Comparison of ENCODE assay signal across 1 cellular context in genomic region chr6:136550045-136550329, GRCh38.
TF ChIP-seq lines count a peak whose summit lies in the region.

No MANE protein-coding gene starts in this region.

TF ChIP-seq in GM12878, 131 proteins besides CTCF, POLR2A, EP300 and RAD21 (continued from another document):
- TF ChIP-seq, protein P1, sequence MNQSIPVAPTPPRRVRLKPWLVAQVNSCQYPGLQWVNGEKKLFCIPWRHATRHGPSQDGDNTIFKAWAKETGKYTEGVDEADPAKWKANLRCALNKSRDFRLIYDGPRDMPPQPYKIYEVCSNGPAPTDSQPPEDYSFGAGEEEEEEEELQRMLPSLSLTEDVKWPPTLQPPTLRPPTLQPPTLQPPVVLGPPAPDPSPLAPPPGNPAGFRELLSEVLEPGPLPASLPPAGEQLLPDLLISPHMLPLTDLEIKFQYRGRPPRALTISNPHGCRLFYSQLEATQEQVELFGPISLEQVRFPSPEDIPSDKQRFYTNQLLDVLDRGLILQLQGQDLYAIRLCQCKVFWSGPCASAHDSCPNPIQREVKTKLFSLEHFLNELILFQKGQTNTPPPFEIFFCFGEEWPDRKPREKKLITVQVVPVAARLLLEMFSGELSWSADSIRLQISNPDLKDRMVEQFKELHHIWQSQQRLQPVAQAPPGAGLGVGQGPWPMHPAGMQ (IDR thresholded peaks at IDR 0.05; ENCODE audit: borderline replicate concordance) = no peak
- TF ChIP-seq YBX1 (IDR thresholded peaks at IDR 0.05) (no peak), ZNF687 (IDR thresholded peaks at IDR 0.05) (no peak)
TF ChIP-seq in GM12878: peak in this region for 0.
